Comparison of ENCODE assay signal across 17 cellular contexts in the genomic region with DNA sequence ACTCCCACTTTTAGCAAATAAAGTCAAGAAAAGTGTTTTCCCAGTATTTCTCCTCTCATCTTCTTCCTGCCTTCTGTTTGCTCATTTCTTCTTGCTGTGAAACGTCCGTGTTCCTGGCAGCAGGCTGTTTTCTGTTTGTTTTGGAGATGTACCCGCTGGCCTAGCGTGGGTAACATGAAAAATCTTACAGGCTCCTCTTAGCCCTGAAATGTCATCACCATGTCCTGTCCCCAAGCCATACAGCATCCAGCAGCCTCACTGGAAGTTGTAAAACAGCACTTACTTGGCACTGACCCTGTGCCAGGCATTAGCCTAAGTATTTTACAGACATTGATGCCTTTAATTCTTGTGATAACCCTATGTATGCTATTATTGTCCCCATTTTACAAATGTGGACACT.
DNase-seq lines count a peak whose midpoint lies in the region; ATAC-seq and TF ChIP-seq lines count a peak whose summit lies in the region.
"Had no signal": no experiment of that assay in that cellular context is flagged by ENCODE, and none has a peak within 500 bp of the region (broad histone marks: within the 10 kb centered on the region; RNA-seq: fewer than 3 reads in every experiment).

No MANE protein-coding gene starts in this region.

- no peaks in the 10 kb centered on the region; the same call in 1 of the 2 replicates for H4K20me1 ChIP-seq in Karpas-422 (ENCODE audit: insufficient read depth, low read depth, low read length)

- H3K9me2 ChIP-seq in Karpas-422 (replicated peaks; ENCODE audit: insufficient read depth, low read length), result no peaks in the 10 kb centered on the region

- H3K4me3 Mint-ChIP-seq in mesothelial cell of epicardium, result no peak overlapping the region
- H3K4me3 Mint-ChIP-seq: CD4-positive, CD25-positive, alpha-beta regulatory T cell; CD8-positive, alpha-beta T cell; H9 had no signal

- H3K27ac Mint-ChIP-seq in mesothelial cell of epicardium, result no peak overlapping the region
- H3K27ac Mint-ChIP-seq: CD4-positive, CD25-positive, alpha-beta regulatory T cell; CD8-positive, alpha-beta T cell; H9 had no signal

- TF ChIP-seq CTCF in prostate gland (IDR thresholded peaks at IDR 0.05) (no peak), mesothelial cell of epicardium (IDR thresholded peaks at IDR 0.05; ENCODE audit: unreplicated experiment) (no peak)

- no peaks in the 10 kb centered on the region for H3K36me3 Mint-ChIP-seq in mesothelial cell of epicardium
- H3K36me3 Mint-ChIP-seq: CD4-positive, CD25-positive, alpha-beta regulatory T cell; CD8-positive, alpha-beta T cell had no signal

- H3K9me3 ChIP-seq in Karpas-422 (ENCODE audit: low read length) (no peaks in the 10 kb centered on the region), prostate gland (no peaks in the 10 kb centered on the region)
- H3K9me3 ChIP-seq: Caco-2 had no signal

- H3K79me2 ChIP-seq in Karpas-422 (ENCODE audit: low read length), result no peaks in the 10 kb centered on the region

- no peak for TF ChIP-seq POLR2A in prostate gland (IDR thresholded peaks at IDR 0.05)

- no peak overlapping the region for H2AFZ ChIP-seq in Karpas-422 (ENCODE audit: low read length)
- H2AFZ ChIP-seq: GM23248 had no signal

- peak; percentile 31 for ATAC-seq in Right ventricle myocardium superior (ENCODE audit: poor library complexity)
- ATAC-seq: CD8-positive, alpha-beta T cell; GM12878; HCT116 had no signal

- DNase-seq in Right ventricle myocardium superior, result no peak
- DNase-seq in cardiac septum (ENCODE audit: low spot score), result no peak
- no peak for DNase-seq in Karpas-422
- DNase-seq in prostate gland (ENCODE audit: low spot score), result peak; percentile 10
- DNase-seq in mesothelial cell of epicardium (ENCODE audit: low spot score in 2 of 2, unreplicated experiment in 2 of 2), result no peak
- no peak for DNase-seq in DMS114 treated with DMSO at 0.1 percent for 48 hours (lab: John Stamatoyannopoulos, UW; ENCODE audit: unreplicated experiment)
- DNase-seq: Caco-2; CD4-positive, CD25-positive, alpha-beta regulatory T cell; CD8-positive, alpha-beta T cell; DMS79; EL; GDM1; GM23248; H9 had no signal

- H3K4me2 ChIP-seq in Karpas-422 (ENCODE audit: low read depth, low read length, poor library complexity, severe bottlenecking), result peak overlapping the region; percentile 61

- H3K4me3 ChIP-seq in Karpas-422 (ENCODE audit: low read length) (no peak overlapping the region), prostate gland (no peak overlapping the region)
- H3K4me3 ChIP-seq: GM12878, GM23248 had no signal

- H3K9ac ChIP-seq in Karpas-422 (ENCODE audit: low read length), result no peak overlapping the region
- H3K9ac ChIP-seq: GM23248 had no signal

- H3K27me3 Mint-ChIP-seq in mesothelial cell of epicardium (ENCODE audit: low read depth), result peaks cover 25% of the 10 kb centered on the region
- H3K27me3 Mint-ChIP-seq: CD4-positive, CD25-positive, alpha-beta regulatory T cell had no signal

- H3K9me3 Mint-ChIP-seq in mesothelial cell of epicardium, result peaks cover 6% of the 10 kb centered on the region

- H3K27me3 ChIP-seq in Karpas-422 (ENCODE audit: low read length) (peaks cover 4% of the 10 kb centered on the region; the same call in 1 of the 2 replicates), prostate gland (replicated peaks; ENCODE audit: insufficient read depth) (no peaks in the 10 kb centered on the region)

- no peaks in the 10 kb centered on the region for H3K4me1 Mint-ChIP-seq in mesothelial cell of epicardium
- H3K4me1 Mint-ChIP-seq: CD4-positive, CD25-positive, alpha-beta regulatory T cell had no signal

- 34% methylated on average over 4 of the region's 4 CpGs for WGBS in prostate gland

- H3K27ac ChIP-seq in Karpas-422 (ENCODE audit: low read length) (no peak overlapping the region), prostate gland (no peak overlapping the region)
- H3K27ac ChIP-seq: C4-2B, GM23248 had no signal

- H3K4me1 ChIP-seq in Karpas-422 (ENCODE audit: low read length) (peaks cover 29% of the 10 kb centered on the region), prostate gland (replicated peaks) (no peaks in the 10 kb centered on the region)
- H3K4me1 ChIP-seq: Caco-2 had no signal

- no peaks in the 10 kb centered on the region for H3K36me3 ChIP-seq in Karpas-422 (ENCODE audit: insufficient read depth, low read length)
- H3K36me3 ChIP-seq in prostate gland, result no peaks in the 10 kb centered on the region

- intact Hi-C loops in Right ventricle myocardium superior (cut with DNase I), result no loop called here
- intact Hi-C loops in cardiac septum (cut with DNase I), result no loop called here
- intact Hi-C loops in prostate gland (cut with DNase I), result no loop called here
